ENCODE assay signal across 8 cellular contexts in the genomic region with DNA sequence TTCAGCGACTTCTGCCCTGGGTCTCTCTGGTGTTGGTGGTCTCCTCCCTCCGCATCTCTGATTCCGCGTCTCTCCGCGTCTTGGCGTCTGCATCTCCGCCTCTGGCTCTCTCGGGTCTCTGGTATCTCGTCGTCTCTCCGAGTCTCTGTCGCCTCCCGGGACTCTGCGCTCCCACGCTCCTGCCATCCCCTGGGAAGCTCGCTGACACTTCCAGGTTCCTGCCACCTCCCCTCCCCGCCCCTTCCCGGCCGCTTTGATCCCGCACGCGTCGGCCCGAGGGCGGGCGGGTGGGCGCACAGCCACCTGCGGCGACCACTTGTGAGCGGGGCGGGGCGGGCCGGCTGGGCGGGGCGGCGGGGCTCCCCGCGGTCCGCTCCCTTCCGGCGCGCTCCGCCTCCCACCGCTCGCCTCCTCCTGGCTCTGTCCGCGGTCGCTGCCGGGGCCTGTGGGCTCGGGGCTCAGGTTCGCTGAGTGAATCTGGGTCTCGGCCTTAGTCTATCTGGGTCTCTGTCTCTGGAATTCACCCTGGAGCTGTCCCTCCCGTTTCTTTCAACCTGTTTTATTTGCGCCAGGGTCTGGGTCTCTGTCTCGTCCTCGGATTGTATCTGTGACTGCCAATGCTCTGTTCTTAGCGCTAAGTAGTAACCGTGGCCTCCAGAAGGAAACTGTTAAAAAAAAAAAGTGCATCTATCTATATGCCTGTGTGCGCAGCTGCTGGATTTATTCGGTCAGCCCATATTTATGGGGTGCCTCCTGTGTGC. TPM values are rescaled to one million over a fixed set of nuclear protein-coding genes. Genes with fewer than 3 reads are reported as not detected.
A peak's percentile ranks its signal among the peaks of the same experiment; 100 is the strongest.
DNase-seq lines count a peak whose midpoint lies in the region; ATAC-seq and TF ChIP-seq lines count a peak whose summit lies in the region.

No MANE protein-coding gene starts in this region.

- peak overlapping the region; percentile 68 for H3K4me3 ChIP-seq in A673 (ENCODE audit: low read depth, low read length, poor library complexity, severe bottlenecking)
- H3K4me3 ChIP-seq in fibroblast of pulmonary artery (replicated peaks; ENCODE audit: low read depth, low read length), result peak overlapping the region; percentile 71

- TF ChIP-seq CTCF in A673 (conservative IDR thresholded peaks at IDR 0.05; ENCODE audit: low read depth, low read length), result no peak
- TF ChIP-seq CTCF in GM13977 (IDR thresholded peaks at IDR 0.05; ENCODE audit: extremely low read depth, insufficient read depth, missing control alignments), result no peak
- TF ChIP-seq CTCF in fibroblast of pulmonary artery (IDR thresholded peaks at IDR 0.05; ENCODE audit: low read length, missing control alignments), result no peak

- peak; percentile 74 for DNase-seq in A673 (ENCODE audit: low spot score)
- DNase-seq in GM13977 (ENCODE audit: low spot score), result peak; percentile 79
- peak; percentile 69 for DNase-seq in NCI-H2171 (lab: John Stamatoyannopoulos, UW)
- DNase-seq in activated T-cell treated with anti-CD3 and anti-CD28 coated beads, Interleukin-2, amount 50 U/mL, for 24 hours, result peak; percentile 79
- DNase-seq in fibroblast of pulmonary artery (ENCODE audit: low read depth), result no peak
- DNase-seq in natural killer cell treated with Interleukin-12 subunit alpha and Interleukin-12 subunit beta and Interleukin-15 and Interleukin-18, amount 100 ng/mL, for 72 hours (ENCODE audit: low spot score), result no peak
- DNase-seq in mucosa of gallbladder (ENCODE audit: low spot score), result no peak
- DNase-seq in NCI-H524 treated with DMSO at 0.1 percent for 48 hours (lab: John Stamatoyannopoulos, UW), result no peak

- H3K9me3 ChIP-seq in A673 (ENCODE audit: low read depth, low read length, poor library complexity, severe bottlenecking), result no peaks in the 10 kb centered on the region

- peak overlapping the region; percentile 82 for H3K4me3 Mint-ChIP-seq in activated T-cell treated with anti-CD3 and anti-CD28 coated beads, Interleukin-2, amount 50 U/mL, for 24 hours
- H3K4me3 Mint-ChIP-seq in natural killer cell treated with Interleukin-12 subunit alpha and Interleukin-12 subunit beta and Interleukin-15 and Interleukin-18, amount 100 ng/mL, for 72 hours, result peak overlapping the region; percentile 96

- H3K36me3 Mint-ChIP-seq in activated T-cell treated with anti-CD3 and anti-CD28 coated beads, Interleukin-2, amount 50 U/mL, for 24 hours (ENCODE audit: low read depth), result no peaks in the 10 kb centered on the region
- no peaks in the 10 kb centered on the region for H3K36me3 Mint-ChIP-seq in natural killer cell treated with Interleukin-12 subunit alpha and Interleukin-12 subunit beta and Interleukin-15 and Interleukin-18, amount 100 ng/mL, for 72 hours

- H3K36me3 ChIP-seq in A673 (ENCODE audit: insufficient read depth, low read length, poor library complexity, severe bottlenecking), result no peaks in the 10 kb centered on the region

- H3K27ac ChIP-seq in A673 (ENCODE audit: low read depth, low read length, poor library complexity, severe bottlenecking), result peak overlapping the region; percentile 58

- intact Hi-C loops in A673 (cut with micrococcal nuclease; ENCODE audit: unreplicated experiment), result loop anchor here (1.0 kb wide), 1 partner anchor 96 kb away; no protein-coding TSS in a partner anchor

- BruUV-seq in A673 (replicated peaks; lab: Mats Ljungman, UMichigan), result no TSS peak

- peaks cover 50% of the 10 kb centered on the region for H3K4me1 Mint-ChIP-seq in activated T-cell treated with anti-CD3 and anti-CD28 coated beads, Interleukin-2, amount 50 U/mL, for 24 hours (ENCODE audit: low read depth)
- peaks cover 44 to 50% of the 10 kb centered on the region in 2 donors for H3K4me1 Mint-ChIP-seq in natural killer cell treated with Interleukin-12 subunit alpha and Interleukin-12 subunit beta and Interleukin-15 and Interleukin-18, amount 100 ng/mL, for 72 hours (ENCODE audit: low read depth in 2 of 2)

- in situ Hi-C loops in GM13977 (cut with MboI; ENCODE audit: low pct_unique_long_range_greater_than_20kb, low sequenced_read_pairs, unreplicated experiment), result no loop called here

- POLR2A ChIA-PET in A673 (lab: Charles Lee; ENCODE audit: low non-redundant PET), result no interaction called here

- H3K27me3 ChIP-seq in A673 (replicated peaks; ENCODE audit: insufficient read depth, low read depth, low read length, poor library complexity), result no peaks in the 10 kb centered on the region

- CTCF ChIA-PET in A673 (lab: Charles Lee), result no interaction called here

- H3K27me3 Mint-ChIP-seq in activated T-cell treated with anti-CD3 and anti-CD28 coated beads, Interleukin-2, amount 50 U/mL, for 24 hours, result peaks cover 37% of the 10 kb centered on the region
- H3K27me3 Mint-ChIP-seq in natural killer cell treated with Interleukin-12 subunit alpha and Interleukin-12 subunit beta and Interleukin-15 and Interleukin-18, amount 100 ng/mL, for 72 hours, result peaks cover 37 to 44% of the 10 kb centered on the region in 2 donors

- H3K27ac Mint-ChIP-seq in activated T-cell treated with anti-CD3 and anti-CD28 coated beads, Interleukin-2, amount 50 U/mL, for 24 hours, result peak overlapping the region; percentile 97
- peak overlapping the region; percentile 75 to 97 for H3K27ac Mint-ChIP-seq in natural killer cell treated with Interleukin-12 subunit alpha and Interleukin-12 subunit beta and Interleukin-15 and Interleukin-18, amount 100 ng/mL, for 72 hours

- peak; percentile 70 to 81 for ATAC-seq in natural killer cell treated with Interleukin-12 subunit alpha and Interleukin-12 subunit beta and Interleukin-15 and Interleukin-18, amount 100 ng/mL, for 72 hours

- peaks cover 6% of the 10 kb centered on the region for H3K4me1 ChIP-seq in A673 (ENCODE audit: insufficient read depth, low read length, poor library complexity, severe bottlenecking)

- no peaks in the 10 kb centered on the region for H3K9me3 Mint-ChIP-seq in activated T-cell treated with anti-CD3 and anti-CD28 coated beads, Interleukin-2, amount 50 U/mL, for 24 hours
- H3K9me3 Mint-ChIP-seq in natural killer cell treated with Interleukin-12 subunit alpha and Interleukin-12 subunit beta and Interleukin-15 and Interleukin-18, amount 100 ng/mL, for 72 hours, result no peaks in the 10 kb centered on the region

RNA-seq across cellular contexts. Expression of a gene that starts 2.6 kb away (rescaled TPM):
- total RNA-seq in A673 (2021), result 1.7 and 3.9 TPM in 2 replicates
- not detected for total RNA-seq in natural killer cell treated with Interleukin-12 subunit alpha and Interleukin-12 subunit beta and Interleukin-15 and Interleukin-18, amount 100 ng/mL, for 72 hours
- 0.78 TPM for total RNA-seq in mucosa of gallbladder

RNA-seq across cellular contexts. Expression of a gene that starts 8.2 kb away (rescaled TPM):
- total RNA-seq in A673 (2021) (not detected in 2 replicates), mucosa of gallbladder (not detected)
- not detected for total RNA-seq in natural killer cell treated with Interleukin-12 subunit alpha and Interleukin-12 subunit beta and Interleukin-15 and Interleukin-18, amount 100 ng/mL, for 72 hours

RNA-seq across cellular contexts. Expression of a gene that starts 25.7 kb away (rescaled TPM):
- total RNA-seq in A673 (2021) (47.1 and 50.0 TPM in 2 replicates), mucosa of gallbladder (123 TPM)
- total RNA-seq in natural killer cell treated with Interleukin-12 subunit alpha and Interleukin-12 subunit beta and Interleukin-15 and Interleukin-18, amount 100 ng/mL, for 72 hours, result 10 to 100 TPM; 16.9 to 42.7 TPM

RNA-seq across cellular contexts. Expression of a gene that starts 36.3 kb away (rescaled TPM):
- total RNA-seq in A673 (2021), result 41.3 and 51.0 TPM in 2 replicates
- 10 to 100 TPM; 54.6 to 73.0 TPM for total RNA-seq in natural killer cell treated with Interleukin-12 subunit alpha and Interleukin-12 subunit beta and Interleukin-15 and Interleukin-18, amount 100 ng/mL, for 72 hours
- total RNA-seq in mucosa of gallbladder, result 73.8 TPM

RNA-seq across cellular contexts. Expression of a gene that starts 39.0 kb away (rescaled TPM):
- total RNA-seq in A673 (2021) (0.39 TPM in 1 of 2 replicates, not detected in the other), mucosa of gallbladder (0.43 TPM)
- under 1 TPM in 1 of 2 donors, not detected in 1; 0.62 TPM for total RNA-seq in natural killer cell treated with Interleukin-12 subunit alpha and Interleukin-12 subunit beta and Interleukin-15 and Interleukin-18, amount 100 ng/mL, for 72 hours

Comparison
In these comparisons a context has a peak if more than half of its experiments do, and no peak if none do; other contexts are left out.
1. DNase-seq: peak in A673 (single experiment), GM13977 (single experiment), NCI-H2171 (single experiment) and activated T-cell treated with anti-CD3 and anti-CD28 coated beads, Interleukin-2, amount 50 U/mL, for 24 hours (single experiment); none in fibroblast of pulmonary artery (single experiment), natural killer cell treated with Interleukin-12 subunit alpha and Interleukin-12 subunit beta and Interleukin-15 and Interleukin-18, amount 100 ng/mL, for 72 hours (single experiment), mucosa of gallbladder (single experiment) and NCI-H524 treated with DMSO at 0.1 percent for 48 hours (single experiment).